ENCODE assay signal across 1 cellular context in the genomic region with DNA sequence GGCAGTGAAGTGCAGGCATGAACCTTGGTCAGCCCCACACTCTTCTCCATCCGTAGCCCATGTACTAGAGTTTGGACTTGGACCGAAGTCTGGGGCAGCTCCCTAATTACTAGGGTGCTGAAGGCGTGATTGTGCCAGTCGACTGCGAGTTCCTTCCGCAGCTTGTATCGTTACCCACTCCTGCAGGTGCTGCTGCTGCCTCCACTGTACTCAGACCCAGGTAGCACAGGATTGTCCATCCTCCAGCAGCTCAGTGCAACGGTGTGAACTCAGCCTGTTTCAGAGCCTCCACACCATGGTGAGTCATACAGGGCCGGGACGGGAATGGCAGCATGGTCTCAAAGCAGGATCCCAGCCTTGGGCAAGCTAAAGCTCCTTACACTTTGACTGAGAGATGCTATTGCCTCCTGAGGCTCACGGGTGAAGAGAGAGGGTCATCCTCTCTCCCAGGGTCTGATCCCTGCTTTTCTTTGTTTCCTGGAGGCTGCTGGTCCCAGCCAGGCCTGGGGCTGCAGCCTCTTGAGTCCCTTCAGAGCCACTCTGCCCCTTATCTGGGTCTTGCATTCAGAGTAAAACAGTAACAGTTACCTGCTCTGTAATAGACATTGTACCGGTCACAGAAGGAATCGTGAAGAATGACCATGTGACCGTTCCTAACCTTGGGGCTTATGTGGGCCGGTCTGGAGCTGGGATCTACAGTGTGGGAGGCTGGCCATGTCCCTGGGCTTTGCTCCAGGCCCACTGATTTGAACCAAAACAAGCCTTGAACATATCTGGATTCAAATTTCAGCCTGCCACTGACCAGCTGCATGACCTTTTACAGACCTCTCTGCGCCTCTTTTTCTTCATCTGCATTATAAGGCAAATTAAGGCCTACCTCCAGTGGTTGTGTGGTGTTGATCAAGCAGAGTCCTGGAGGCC.
TF ChIP-seq lines count a peak whose summit lies in the region.

No MANE protein-coding gene starts in this region.

TF ChIP-seq in K562, 482 proteins besides CTCF, POLR2A, EP300 and RAD21 (continued from another document and continues in another):
- TF ChIP-seq, protein P1, sequence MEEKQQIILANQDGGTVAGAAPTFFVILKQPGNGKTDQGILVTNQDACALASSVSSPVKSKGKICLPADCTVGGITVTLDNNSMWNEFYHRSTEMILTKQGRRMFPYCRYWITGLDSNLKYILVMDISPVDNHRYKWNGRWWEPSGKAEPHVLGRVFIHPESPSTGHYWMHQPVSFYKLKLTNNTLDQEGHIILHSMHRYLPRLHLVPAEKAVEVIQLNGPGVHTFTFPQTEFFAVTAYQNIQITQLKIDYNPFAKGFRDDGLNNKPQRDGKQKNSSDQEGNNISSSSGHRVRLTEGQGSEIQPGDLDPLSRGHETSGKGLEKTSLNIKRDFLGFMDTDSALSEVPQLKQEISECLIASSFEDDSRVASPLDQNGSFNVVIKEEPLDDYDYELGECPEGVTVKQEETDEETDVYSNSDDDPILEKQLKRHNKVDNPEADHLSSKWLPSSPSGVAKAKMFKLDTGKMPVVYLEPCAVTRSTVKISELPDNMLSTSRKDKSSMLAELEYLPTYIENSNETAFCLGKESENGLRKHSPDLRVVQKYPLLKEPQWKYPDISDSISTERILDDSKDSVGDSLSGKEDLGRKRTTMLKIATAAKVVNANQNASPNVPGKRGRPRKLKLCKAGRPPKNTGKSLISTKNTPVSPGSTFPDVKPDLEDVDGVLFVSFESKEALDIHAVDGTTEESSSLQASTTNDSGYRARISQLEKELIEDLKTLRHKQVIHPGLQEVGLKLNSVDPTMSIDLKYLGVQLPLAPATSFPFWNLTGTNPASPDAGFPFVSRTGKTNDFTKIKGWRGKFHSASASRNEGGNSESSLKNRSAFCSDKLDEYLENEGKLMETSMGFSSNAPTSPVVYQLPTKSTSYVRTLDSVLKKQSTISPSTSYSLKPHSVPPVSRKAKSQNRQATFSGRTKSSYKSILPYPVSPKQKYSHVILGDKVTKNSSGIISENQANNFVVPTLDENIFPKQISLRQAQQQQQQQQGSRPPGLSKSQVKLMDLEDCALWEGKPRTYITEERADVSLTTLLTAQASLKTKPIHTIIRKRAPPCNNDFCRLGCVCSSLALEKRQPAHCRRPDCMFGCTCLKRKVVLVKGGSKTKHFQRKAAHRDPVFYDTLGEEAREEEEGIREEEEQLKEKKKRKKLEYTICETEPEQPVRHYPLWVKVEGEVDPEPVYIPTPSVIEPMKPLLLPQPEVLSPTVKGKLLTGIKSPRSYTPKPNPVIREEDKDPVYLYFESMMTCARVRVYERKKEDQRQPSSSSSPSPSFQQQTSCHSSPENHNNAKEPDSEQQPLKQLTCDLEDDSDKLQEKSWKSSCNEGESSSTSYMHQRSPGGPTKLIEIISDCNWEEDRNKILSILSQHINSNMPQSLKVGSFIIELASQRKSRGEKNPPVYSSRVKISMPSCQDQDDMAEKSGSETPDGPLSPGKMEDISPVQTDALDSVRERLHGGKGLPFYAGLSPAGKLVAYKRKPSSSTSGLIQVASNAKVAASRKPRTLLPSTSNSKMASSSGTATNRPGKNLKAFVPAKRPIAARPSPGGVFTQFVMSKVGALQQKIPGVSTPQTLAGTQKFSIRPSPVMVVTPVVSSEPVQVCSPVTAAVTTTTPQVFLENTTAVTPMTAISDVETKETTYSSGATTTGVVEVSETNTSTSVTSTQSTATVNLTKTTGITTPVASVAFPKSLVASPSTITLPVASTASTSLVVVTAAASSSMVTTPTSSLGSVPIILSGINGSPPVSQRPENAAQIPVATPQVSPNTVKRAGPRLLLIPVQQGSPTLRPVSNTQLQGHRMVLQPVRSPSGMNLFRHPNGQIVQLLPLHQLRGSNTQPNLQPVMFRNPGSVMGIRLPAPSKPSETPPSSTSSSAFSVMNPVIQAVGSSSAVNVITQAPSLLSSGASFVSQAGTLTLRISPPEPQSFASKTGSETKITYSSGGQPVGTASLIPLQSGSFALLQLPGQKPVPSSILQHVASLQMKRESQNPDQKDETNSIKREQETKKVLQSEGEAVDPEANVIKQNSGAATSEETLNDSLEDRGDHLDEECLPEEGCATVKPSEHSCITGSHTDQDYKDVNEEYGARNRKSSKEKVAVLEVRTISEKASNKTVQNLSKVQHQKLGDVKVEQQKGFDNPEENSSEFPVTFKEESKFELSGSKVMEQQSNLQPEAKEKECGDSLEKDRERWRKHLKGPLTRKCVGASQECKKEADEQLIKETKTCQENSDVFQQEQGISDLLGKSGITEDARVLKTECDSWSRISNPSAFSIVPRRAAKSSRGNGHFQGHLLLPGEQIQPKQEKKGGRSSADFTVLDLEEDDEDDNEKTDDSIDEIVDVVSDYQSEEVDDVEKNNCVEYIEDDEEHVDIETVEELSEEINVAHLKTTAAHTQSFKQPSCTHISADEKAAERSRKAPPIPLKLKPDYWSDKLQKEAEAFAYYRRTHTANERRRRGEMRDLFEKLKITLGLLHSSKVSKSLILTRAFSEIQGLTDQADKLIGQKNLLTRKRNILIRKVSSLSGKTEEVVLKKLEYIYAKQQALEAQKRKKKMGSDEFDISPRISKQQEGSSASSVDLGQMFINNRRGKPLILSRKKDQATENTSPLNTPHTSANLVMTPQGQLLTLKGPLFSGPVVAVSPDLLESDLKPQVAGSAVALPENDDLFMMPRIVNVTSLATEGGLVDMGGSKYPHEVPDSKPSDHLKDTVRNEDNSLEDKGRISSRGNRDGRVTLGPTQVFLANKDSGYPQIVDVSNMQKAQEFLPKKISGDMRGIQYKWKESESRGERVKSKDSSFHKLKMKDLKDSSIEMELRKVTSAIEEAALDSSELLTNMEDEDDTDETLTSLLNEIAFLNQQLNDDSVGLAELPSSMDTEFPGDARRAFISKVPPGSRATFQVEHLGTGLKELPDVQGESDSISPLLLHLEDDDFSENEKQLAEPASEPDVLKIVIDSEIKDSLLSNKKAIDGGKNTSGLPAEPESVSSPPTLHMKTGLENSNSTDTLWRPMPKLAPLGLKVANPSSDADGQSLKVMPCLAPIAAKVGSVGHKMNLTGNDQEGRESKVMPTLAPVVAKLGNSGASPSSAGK (IDR thresholded peaks at IDR 0.05) = peak; percentile 39
- TF ChIP-seq KDM1A (IDR thresholded peaks at IDR 0.05) = peak; percentile 72 to 76; a peak in 3 of 4 replicates
- peak in 1 of 2 experiments; percentile 43; a peak in 1 of 4 replicates for TF ChIP-seq RCOR1 (IDR thresholded peaks at IDR 0.05; ENCODE audit: borderline replicate concordance in 1 of 2, low read depth in 2 of 2, low read length in 2 of 2)
- TF ChIP-seq ZNF766 (CRISPR knock-in tag; conservative IDR thresholded peaks at IDR 0.05) = peak; percentile 61; the same call in 1 of the 2 replicates
- TF ChIP-seq ZNF253 (CRISPR knock-in tag; conservative IDR thresholded peaks at IDR 0.05) = no peak
- no peak for TF ChIP-seq ZNF24 (IDR thresholded peaks at IDR 0.05)
- TF ChIP-seq, protein P2, sequence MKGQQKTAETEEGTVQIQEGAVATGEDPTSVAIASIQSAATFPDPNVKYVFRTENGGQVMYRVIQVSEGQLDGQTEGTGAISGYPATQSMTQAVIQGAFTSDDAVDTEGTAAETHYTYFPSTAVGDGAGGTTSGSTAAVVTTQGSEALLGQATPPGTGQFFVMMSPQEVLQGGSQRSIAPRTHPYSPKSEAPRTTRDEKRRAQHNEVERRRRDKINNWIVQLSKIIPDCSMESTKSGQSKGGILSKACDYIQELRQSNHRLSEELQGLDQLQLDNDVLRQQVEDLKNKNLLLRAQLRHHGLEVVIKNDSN (CRISPR knock-in tag; IDR thresholded peaks at IDR 0.05) = peak; percentile 43; the same call in 1 of the 2 replicates
- no peak for TF ChIP-seq CCNT2 (IDR thresholded peaks at IDR 0.05; ENCODE audit: borderline replicate concordance, extremely low read depth, insufficient read length, low read depth, low read length)
- TF ChIP-seq CTBP1 (IDR thresholded peaks at IDR 0.05; ENCODE audit: borderline replicate concordance) = peak; percentile 40; the same call in 1 of the 2 replicates
- peak; percentile 59; the same call in 1 of the 2 replicates for TF ChIP-seq RAD51 (IDR thresholded peaks at IDR 0.05; ENCODE audit: borderline replicate concordance, low read depth)
- no peak for TF ChIP-seq ZZZ3 (IDR thresholded peaks at IDR 0.05)
- no peak for TF ChIP-seq NCOR1 (IDR thresholded peaks at IDR 0.05)
- TF ChIP-seq FOSL1 (tag; conservative IDR thresholded peaks at IDR 0.05) = peak; percentile 86
- peak; percentile 90 for TF ChIP-seq JUND (IDR thresholded peaks at IDR 0.05; ENCODE audit: borderline replicate concordance, low read depth, low read length)
- peak; percentile 74; the same call in 2 of the 3 replicates for TF ChIP-seq JUND (tag; IDR thresholded peaks at IDR 0.05; ENCODE audit: borderline replicate concordance, low read depth, low read length)
- TF ChIP-seq, protein P3, sequence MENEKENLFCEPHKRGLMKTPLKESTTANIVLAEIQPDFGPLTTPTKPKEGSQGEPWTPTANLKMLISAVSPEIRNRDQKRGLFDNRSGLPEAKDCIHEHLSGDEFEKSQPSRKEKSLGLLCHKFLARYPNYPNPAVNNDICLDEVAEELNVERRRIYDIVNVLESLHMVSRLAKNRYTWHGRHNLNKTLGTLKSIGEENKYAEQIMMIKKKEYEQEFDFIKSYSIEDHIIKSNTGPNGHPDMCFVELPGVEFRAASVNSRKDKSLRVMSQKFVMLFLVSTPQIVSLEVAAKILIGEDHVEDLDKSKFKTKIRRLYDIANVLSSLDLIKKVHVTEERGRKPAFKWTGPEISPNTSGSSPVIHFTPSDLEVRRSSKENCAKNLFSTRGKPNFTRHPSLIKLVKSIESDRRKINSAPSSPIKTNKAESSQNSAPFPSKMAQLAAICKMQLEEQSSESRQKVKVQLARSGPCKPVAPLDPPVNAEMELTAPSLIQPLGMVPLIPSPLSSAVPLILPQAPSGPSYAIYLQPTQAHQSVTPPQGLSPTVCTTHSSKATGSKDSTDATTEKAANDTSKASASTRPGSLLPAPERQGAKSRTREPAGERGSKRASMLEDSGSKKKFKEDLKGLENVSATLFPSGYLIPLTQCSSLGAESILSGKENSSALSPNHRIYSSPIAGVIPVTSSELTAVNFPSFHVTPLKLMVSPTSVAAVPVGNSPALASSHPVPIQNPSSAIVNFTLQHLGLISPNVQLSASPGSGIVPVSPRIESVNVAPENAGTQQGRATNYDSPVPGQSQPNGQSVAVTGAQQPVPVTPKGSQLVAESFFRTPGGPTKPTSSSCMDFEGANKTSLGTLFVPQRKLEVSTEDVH (IDR thresholded peaks at IDR 0.05; ENCODE audit: low read depth, partially characterized antibody) = no peak
- TF ChIP-seq SMAD4 (CRISPR knock-in tag; conservative IDR thresholded peaks at IDR 0.05) = peak; percentile 42; the same call in 1 of the 2 replicates
- no peak for TF ChIP-seq SREBF2 (CRISPR knock-in tag; IDR thresholded peaks at IDR 0.05)
- no peak for TF ChIP-seq NR2C1 (IDR thresholded peaks at IDR 0.05)
- TF ChIP-seq NR2C1 (tag; IDR thresholded peaks at IDR 0.05) = no peak
- TF ChIP-seq, protein P4, sequence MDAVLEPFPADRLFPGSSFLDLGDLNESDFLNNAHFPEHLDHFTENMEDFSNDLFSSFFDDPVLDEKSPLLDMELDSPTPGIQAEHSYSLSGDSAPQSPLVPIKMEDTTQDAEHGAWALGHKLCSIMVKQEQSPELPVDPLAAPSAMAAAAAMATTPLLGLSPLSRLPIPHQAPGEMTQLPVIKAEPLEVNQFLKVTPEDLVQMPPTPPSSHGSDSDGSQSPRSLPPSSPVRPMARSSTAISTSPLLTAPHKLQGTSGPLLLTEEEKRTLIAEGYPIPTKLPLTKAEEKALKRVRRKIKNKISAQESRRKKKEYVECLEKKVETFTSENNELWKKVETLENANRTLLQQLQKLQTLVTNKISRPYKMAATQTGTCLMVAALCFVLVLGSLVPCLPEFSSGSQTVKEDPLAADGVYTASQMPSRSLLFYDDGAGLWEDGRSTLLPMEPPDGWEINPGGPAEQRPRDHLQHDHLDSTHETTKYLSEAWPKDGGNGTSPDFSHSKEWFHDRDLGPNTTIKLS (IDR thresholded peaks at IDR 0.05; ENCODE audit: borderline replicate concordance, low read depth) = 0 out of 2 replicates have a peak, but pooled peaks have one; percentile 23
- TF ChIP-seq, protein P5, sequence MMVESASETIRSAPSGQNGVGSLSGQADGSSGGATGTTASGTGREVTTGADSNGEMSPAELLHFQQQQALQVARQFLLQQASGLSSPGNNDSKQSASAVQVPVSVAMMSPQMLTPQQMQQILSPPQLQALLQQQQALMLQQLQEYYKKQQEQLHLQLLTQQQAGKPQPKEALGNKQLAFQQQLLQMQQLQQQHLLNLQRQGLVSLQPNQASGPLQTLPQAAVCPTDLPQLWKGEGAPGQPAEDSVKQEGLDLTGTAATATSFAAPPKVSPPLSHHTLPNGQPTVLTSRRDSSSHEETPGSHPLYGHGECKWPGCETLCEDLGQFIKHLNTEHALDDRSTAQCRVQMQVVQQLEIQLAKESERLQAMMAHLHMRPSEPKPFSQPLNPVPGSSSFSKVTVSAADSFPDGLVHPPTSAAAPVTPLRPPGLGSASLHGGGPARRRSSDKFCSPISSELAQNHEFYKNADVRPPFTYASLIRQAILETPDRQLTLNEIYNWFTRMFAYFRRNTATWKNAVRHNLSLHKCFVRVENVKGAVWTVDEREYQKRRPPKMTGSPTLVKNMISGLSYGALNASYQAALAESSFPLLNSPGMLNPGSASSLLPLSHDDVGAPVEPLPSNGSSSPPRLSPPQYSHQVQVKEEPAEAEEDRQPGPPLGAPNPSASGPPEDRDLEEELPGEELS (CRISPR knock-in tag; IDR thresholded peaks at IDR 0.05; ENCODE audit: borderline replicate concordance) = no peak
- peak; percentile 67 for TF ChIP-seq FOXM1 (IDR thresholded peaks at IDR 0.05; ENCODE audit: low read depth)
- no peak for TF ChIP-seq FOXM1 (CRISPR knock-in tag; IDR thresholded peaks at IDR 0.05; ENCODE audit: low read depth)
- TF ChIP-seq, protein P6, sequence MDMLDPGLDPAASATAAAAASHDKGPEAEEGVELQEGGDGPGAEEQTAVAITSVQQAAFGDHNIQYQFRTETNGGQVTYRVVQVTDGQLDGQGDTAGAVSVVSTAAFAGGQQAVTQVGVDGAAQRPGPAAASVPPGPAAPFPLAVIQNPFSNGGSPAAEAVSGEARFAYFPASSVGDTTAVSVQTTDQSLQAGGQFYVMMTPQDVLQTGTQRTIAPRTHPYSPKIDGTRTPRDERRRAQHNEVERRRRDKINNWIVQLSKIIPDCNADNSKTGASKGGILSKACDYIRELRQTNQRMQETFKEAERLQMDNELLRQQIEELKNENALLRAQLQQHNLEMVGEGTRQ (CRISPR knock-in tag; IDR thresholded peaks at IDR 0.05) = peak; percentile 53; the same call in 1 of the 2 replicates
- TF ChIP-seq SMARCA4 (IDR thresholded peaks at IDR 0.05) = peak; percentile 16; the same call in 1 of the 2 replicates
- TF ChIP-seq GABPB2 (CRISPR knock-in tag; conservative IDR thresholded peaks at IDR 0.05) = no peak
- TF ChIP-seq, protein P7, sequence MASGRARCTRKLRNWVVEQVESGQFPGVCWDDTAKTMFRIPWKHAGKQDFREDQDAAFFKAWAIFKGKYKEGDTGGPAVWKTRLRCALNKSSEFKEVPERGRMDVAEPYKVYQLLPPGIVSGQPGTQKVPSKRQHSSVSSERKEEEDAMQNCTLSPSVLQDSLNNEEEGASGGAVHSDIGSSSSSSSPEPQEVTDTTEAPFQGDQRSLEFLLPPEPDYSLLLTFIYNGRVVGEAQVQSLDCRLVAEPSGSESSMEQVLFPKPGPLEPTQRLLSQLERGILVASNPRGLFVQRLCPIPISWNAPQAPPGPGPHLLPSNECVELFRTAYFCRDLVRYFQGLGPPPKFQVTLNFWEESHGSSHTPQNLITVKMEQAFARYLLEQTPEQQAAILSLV (tag; IDR thresholded peaks at IDR 0.05) = no peak
- TF ChIP-seq ZNF830 (CRISPR knock-in tag; IDR thresholded peaks at IDR 0.05) = no peak
- TF ChIP-seq TFAM (CRISPR knock-in tag; conservative IDR thresholded peaks at IDR 0.05) = no peak
- 0 out of 2 replicates have a peak, but pooled peaks have one; percentile 45 for TF ChIP-seq JUN (IDR thresholded peaks at IDR 0.05; ENCODE audit: borderline replicate concordance, low read depth, low read length)
- TF ChIP-seq JUN (CRISPR knock-in tag; IDR thresholded peaks at IDR 0.05; ENCODE audit: borderline replicate concordance) = no peak
